16 cellular contexts compared by ENCODE assay signal in genomic region chr5:42235241-42235640, GRCh38.
A peak's percentile ranks its signal among the peaks of the same experiment; 100 is the strongest.
DNase-seq lines count a peak whose midpoint lies in the region; ATAC-seq and TF ChIP-seq lines count a peak whose summit lies in the region.
"Had no signal": no experiment of that assay in that cellular context is flagged by ENCODE, and none has a peak within 500 bp of the region (broad histone marks: within the 10 kb centered on the region; RNA-seq: fewer than 3 reads in every experiment).

No MANE protein-coding gene starts in this region.

- TF ChIP-seq CTCF in omental fat pad (IDR thresholded peaks at IDR 0.05) (no peak), foreskin keratinocyte (conservative IDR thresholded peaks at IDR 0.05) (no peak)

- peaks cover 39% of the 10 kb centered on the region for H3K4me1 ChIP-seq in adipocyte (ENCODE audit: control insufficient read depth, insufficient read depth, low read length)
- H3K4me1 ChIP-seq in subcutaneous abdominal adipose tissue (ENCODE audit: control insufficient read depth in 5 of 5, insufficient read depth in 5 of 5, low read length in 5 of 5) = peaks cover 0 to 49% (median 16%) of the 10 kb centered on the region in 5 donors
- no peaks in the 10 kb centered on the region for H3K4me1 ChIP-seq in foreskin keratinocyte
- H3K4me1 ChIP-seq: BLaER1, Caco-2 had no signal

- peak overlapping the region; percentile 84 for H3K27ac ChIP-seq in subcutaneous abdominal adipose tissue (ENCODE audit: low read depth, low read length)
- no peak overlapping the region for H3K27ac ChIP-seq in foreskin keratinocyte
- H3K27ac ChIP-seq: BLaER1, C4-2B had no signal

- H3K27me3 ChIP-seq in adipocyte (replicated peaks; ENCODE audit: control insufficient read depth, insufficient read depth, low read length) = no peaks in the 10 kb centered on the region
- H3K27me3 ChIP-seq in subcutaneous abdominal adipose tissue (ENCODE audit: control insufficient read depth in 5 of 5, insufficient read depth in 4 of 5, low read length in 5 of 5) = no peaks in the 10 kb centered on the region
- H3K27me3 ChIP-seq in foreskin keratinocyte = no peaks in the 10 kb centered on the region
- H3K27me3 ChIP-seq: BLaER1 had no signal

- peak; percentile 62 for ATAC-seq in omental fat pad (ENCODE audit: low FRiP score)
- ATAC-seq in GM18519 (IDR thresholded peaks at IDR 0.05; ENCODE audit: low FRiP score, unreplicated experiment) = no peak
- no peak for ATAC-seq in foreskin keratinocyte
- ATAC-seq: CD8-positive, alpha-beta T cell; GM23338; HCT116 had no signal

- H3K36me3 ChIP-seq in adipocyte (ENCODE audit: control insufficient read depth, insufficient read depth, low read length, severe bottlenecking) = no peaks in the 10 kb centered on the region
- no peaks in the 10 kb centered on the region for H3K36me3 ChIP-seq in subcutaneous abdominal adipose tissue (ENCODE audit: control insufficient read depth in 5 of 5, insufficient read depth in 5 of 5, low read length in 5 of 5)
- H3K36me3 ChIP-seq: BLaER1 had no signal

- H3K4me3 ChIP-seq in adipocyte (ENCODE audit: low read length) (peak overlapping the region; percentile 40), subcutaneous abdominal adipose tissue (ENCODE audit: low read depth in 1 of 5, low read length in 5 of 5) (no peak overlapping the region)
- H3K4me3 ChIP-seq: BLaER1, GM23338 had no signal

- H3K9ac ChIP-seq in adipocyte (ENCODE audit: low read length) (peak overlapping the region; percentile 68), subcutaneous abdominal adipose tissue (ENCODE audit: low read length in 5 of 5) (peak overlapping the region in 1 of 5 donors; percentile 41)
- H3K9ac ChIP-seq: BLaER1 had no signal

- DNase-seq in adipocyte (ENCODE audit: low read depth) (no peak), omental fat pad (ENCODE audit: low spot score) (no peak), NCI-H1105 (lab: John Stamatoyannopoulos, UW) (no peak), foreskin keratinocyte (no peak)
- DNase-seq: Caco-2; CD4-positive, CD25-positive, alpha-beta regulatory T cell; CD8-positive, alpha-beta T cell; DMS153; DND-41; H9 had no signal

- H3K9me3 ChIP-seq in adipocyte (ENCODE audit: control insufficient read depth, low read length) = no peaks in the 10 kb centered on the region
- no peaks in the 10 kb centered on the region for H3K9me3 ChIP-seq in subcutaneous abdominal adipose tissue (ENCODE audit: control insufficient read depth in 5 of 5, low read length in 5 of 5)
- H3K9me3 ChIP-seq: BLaER1, Caco-2 had no signal
